ENCODE assay signal across 2 cellular contexts in the genomic region with DNA sequence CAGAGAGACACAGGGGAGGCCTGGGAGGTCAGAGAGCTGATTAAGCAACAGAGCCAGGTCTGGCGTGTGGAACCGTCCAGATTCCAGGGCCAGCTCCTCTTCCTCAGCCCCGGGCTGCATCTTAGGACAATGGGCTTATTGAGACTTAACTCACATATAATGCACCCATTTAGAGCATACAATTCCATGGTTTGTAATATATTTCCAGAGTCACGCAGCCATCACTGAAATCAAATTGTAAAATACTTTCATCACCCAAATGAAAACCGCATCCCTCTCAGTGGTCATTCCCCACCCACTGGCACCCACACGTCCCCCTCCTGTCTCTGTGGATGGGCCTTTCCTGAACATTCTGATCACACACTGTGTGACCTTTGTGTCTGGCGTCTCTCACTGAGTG.
TF ChIP-seq lines count a peak whose summit lies in the region.

No MANE protein-coding gene starts in this region.

TF ChIP-seq in HepG2, 621 proteins besides CTCF, POLR2A, EP300 and RAD21 (continued from another document):
- TF ChIP-seq, protein P1, sequence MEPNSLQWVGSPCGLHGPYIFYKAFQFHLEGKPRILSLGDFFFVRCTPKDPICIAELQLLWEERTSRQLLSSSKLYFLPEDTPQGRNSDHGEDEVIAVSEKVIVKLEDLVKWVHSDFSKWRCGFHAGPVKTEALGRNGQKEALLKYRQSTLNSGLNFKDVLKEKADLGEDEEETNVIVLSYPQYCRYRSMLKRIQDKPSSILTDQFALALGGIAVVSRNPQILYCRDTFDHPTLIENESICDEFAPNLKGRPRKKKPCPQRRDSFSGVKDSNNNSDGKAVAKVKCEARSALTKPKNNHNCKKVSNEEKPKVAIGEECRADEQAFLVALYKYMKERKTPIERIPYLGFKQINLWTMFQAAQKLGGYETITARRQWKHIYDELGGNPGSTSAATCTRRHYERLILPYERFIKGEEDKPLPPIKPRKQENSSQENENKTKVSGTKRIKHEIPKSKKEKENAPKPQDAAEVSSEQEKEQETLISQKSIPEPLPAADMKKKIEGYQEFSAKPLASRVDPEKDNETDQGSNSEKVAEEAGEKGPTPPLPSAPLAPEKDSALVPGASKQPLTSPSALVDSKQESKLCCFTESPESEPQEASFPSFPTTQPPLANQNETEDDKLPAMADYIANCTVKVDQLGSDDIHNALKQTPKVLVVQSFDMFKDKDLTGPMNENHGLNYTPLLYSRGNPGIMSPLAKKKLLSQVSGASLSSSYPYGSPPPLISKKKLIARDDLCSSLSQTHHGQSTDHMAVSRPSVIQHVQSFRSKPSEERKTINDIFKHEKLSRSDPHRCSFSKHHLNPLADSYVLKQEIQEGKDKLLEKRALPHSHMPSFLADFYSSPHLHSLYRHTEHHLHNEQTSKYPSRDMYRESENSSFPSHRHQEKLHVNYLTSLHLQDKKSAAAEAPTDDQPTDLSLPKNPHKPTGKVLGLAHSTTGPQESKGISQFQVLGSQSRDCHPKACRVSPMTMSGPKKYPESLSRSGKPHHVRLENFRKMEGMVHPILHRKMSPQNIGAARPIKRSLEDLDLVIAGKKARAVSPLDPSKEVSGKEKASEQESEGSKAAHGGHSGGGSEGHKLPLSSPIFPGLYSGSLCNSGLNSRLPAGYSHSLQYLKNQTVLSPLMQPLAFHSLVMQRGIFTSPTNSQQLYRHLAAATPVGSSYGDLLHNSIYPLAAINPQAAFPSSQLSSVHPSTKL (CRISPR knock-in tag; IDR thresholded peaks at IDR 0.05), result peak; percentile 22; the same call in 1 of the 2 replicates
- 0 out of 2 replicates have a peak, but pooled peaks have one; percentile 19 for TF ChIP-seq GATAD2A (CRISPR knock-in tag; IDR thresholded peaks at IDR 0.05)
- TF ChIP-seq, protein P2, sequence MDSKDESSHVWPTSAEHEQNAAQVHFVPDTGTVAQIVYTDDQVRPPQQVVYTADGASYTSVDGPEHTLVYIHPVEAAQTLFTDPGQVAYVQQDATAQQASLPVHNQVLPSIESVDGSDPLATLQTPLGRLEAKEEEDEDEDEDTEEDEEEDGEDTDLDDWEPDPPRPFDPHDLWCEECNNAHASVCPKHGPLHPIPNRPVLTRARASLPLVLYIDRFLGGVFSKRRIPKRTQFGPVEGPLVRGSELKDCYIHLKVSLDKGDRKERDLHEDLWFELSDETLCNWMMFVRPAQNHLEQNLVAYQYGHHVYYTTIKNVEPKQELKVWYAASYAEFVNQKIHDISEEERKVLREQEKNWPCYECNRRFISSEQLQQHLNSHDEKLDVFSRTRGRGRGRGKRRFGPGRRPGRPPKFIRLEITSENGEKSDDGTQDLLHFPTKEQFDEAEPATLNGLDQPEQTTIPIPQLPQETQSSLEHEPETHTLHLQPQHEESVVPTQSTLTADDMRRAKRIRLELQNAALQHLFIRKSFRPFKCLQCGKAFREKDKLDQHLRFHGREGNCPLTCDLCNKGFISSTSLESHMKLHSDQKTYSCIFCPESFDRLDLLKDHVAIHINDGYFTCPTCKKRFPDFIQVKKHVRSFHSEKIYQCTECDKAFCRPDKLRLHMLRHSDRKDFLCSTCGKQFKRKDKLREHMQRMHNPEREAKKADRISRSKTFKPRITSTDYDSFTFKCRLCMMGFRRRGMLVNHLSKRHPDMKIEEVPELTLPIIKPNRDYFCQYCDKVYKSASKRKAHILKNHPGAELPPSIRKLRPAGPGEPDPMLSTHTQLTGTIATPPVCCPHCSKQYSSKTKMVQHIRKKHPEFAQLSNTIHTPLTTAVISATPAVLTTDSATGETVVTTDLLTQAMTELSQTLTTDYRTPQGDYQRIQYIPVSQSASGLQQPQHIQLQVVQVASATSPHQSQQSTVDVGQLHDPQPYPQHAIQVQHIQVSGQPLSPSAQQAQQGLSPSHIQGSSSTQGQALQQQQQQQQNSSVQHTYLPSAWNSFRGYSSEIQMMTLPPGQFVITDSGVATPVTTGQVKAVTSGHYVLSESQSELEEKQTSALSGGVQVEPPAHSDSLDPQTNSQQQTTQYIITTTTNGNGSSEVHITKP (CRISPR knock-in tag; IDR thresholded peaks at IDR 0.05; ENCODE audit: low read depth), result peak; percentile 72
TF ChIP-seq in HepG2: peak in this region for 19.

TF ChIP-seq in WTC11, 78 proteins besides CTCF, POLR2A, EP300 and RAD21 (continued from another document):
- TF ChIP-seq, protein P3, sequence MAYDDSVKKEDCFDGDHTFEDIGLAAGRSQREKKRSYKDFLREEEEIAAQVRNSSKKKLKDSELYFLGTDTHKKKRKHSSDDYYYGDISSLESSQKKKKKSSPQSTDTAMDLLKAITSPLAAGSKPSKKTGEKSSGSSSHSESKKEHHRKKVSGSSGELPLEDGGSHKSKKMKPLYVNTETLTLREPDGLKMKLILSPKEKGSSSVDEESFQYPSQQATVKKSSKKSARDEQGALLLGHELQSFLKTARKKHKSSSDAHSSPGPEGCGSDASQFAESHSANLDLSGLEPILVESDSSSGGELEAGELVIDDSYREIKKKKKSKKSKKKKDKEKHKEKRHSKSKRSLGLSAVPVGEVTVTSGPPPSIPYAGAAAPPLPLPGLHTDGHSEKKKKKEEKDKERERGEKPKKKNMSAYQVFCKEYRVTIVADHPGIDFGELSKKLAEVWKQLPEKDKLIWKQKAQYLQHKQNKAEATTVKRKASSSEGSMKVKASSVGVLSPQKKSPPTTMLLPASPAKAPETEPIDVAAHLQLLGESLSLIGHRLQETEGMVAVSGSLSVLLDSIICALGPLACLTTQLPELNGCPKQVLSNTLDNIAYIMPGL (CRISPR knock-in tag; IDR thresholded peaks at IDR 0.05), result no peak
- TF ChIP-seq, protein P4, sequence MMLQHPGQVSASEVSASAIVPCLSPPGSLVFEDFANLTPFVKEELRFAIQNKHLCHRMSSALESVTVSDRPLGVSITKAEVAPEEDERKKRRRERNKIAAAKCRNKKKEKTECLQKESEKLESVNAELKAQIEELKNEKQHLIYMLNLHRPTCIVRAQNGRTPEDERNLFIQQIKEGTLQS (CRISPR knock-in tag; conservative IDR thresholded peaks at IDR 0.05), result no peak
- no peak for TF ChIP-seq NR3C1 (CRISPR knock-in tag; conservative IDR thresholded peaks at IDR 0.05; ENCODE audit: low read depth)
- TF ChIP-seq, protein P5, sequence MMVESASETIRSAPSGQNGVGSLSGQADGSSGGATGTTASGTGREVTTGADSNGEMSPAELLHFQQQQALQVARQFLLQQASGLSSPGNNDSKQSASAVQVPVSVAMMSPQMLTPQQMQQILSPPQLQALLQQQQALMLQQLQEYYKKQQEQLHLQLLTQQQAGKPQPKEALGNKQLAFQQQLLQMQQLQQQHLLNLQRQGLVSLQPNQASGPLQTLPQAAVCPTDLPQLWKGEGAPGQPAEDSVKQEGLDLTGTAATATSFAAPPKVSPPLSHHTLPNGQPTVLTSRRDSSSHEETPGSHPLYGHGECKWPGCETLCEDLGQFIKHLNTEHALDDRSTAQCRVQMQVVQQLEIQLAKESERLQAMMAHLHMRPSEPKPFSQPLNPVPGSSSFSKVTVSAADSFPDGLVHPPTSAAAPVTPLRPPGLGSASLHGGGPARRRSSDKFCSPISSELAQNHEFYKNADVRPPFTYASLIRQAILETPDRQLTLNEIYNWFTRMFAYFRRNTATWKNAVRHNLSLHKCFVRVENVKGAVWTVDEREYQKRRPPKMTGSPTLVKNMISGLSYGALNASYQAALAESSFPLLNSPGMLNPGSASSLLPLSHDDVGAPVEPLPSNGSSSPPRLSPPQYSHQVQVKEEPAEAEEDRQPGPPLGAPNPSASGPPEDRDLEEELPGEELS (CRISPR knock-in tag; IDR thresholded peaks at IDR 0.05), result no peak
- TF ChIP-seq, protein P6, sequence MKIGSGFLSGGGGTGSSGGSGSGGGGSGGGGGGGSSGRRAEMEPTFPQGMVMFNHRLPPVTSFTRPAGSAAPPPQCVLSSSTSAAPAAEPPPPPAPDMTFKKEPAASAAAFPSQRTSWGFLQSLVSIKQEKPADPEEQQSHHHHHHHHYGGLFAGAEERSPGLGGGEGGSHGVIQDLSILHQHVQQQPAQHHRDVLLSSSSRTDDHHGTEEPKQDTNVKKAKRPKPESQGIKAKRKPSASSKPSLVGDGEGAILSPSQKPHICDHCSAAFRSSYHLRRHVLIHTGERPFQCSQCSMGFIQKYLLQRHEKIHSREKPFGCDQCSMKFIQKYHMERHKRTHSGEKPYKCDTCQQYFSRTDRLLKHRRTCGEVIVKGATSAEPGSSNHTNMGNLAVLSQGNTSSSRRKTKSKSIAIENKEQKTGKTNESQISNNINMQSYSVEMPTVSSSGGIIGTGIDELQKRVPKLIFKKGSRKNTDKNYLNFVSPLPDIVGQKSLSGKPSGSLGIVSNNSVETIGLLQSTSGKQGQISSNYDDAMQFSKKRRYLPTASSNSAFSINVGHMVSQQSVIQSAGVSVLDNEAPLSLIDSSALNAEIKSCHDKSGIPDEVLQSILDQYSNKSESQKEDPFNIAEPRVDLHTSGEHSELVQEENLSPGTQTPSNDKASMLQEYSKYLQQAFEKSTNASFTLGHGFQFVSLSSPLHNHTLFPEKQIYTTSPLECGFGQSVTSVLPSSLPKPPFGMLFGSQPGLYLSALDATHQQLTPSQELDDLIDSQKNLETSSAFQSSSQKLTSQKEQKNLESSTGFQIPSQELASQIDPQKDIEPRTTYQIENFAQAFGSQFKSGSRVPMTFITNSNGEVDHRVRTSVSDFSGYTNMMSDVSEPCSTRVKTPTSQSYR (CRISPR knock-in tag; IDR thresholded peaks at IDR 0.05), result no peak
- no peak for TF ChIP-seq KAT7 (CRISPR knock-in tag; IDR thresholded peaks at IDR 0.05; ENCODE audit: borderline replicate concordance)
- no peak for TF ChIP-seq ZNF396 (CRISPR knock-in tag; IDR thresholded peaks at IDR 0.05; ENCODE audit: borderline replicate concordance)
